ENCODE assay signal across 9 cellular contexts in the genomic region with DNA sequence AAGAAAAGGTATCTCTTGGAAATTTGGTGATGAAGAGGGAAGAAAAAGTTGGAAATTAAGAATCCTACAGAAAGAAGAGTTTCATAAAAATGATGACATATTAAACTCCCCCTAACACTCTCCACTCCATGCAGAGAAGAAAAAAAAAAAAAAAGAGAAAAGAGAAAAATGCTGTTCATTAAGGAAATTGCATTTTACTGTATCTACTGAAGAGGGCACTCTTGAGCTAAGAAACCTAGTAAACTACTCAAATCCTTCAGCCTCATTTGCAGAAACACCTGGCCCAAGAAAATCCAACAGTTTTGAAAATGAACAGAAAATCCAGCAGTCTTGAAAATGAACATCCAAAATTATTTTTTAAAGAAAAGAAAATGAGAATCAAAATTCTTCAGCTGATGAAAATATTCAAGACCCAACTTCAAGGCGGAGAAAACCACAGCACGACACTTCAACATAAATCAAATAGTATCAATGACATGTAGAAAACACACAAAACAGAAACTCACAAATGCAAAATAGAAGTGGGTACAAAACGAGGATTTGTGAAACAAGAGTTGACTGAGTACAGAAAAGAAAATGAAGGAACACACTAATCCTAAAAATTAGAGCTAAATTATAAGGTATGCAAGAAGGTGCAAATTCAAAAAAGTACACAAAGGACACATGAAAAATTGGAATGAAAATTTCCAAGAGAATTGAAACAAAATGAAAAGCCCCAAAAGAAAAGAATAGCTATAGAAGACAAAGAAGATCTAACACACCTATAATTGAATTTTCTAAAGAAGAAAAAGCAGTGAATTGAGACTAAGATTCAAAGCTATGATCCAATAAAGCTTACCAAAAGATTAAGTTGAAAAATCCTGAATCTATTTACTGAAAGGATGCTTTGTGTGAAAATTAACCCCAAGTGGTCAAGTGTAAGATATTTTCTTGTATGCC.
DNase-seq lines count a peak whose midpoint lies in the region; ATAC-seq, FAIRE-seq and TF ChIP-seq lines count a peak whose summit lies in the region.
"Had no signal": no experiment of that assay in that cellular context is flagged by ENCODE, and none has a peak within 500 bp of the region (broad histone marks: within the 10 kb centered on the region; RNA-seq: fewer than 3 reads in every experiment).

No MANE protein-coding gene starts in this region.

- peaks cover 0 to 24% (median 10%) of the 10 kb centered on the region in 11 donors for H3K9me3 Mint-ChIP-seq in naive thymus-derived CD4-positive, alpha-beta T cell

- no peaks in the 10 kb centered on the region for H3K4me1 ChIP-seq in naive thymus-derived CD4-positive, alpha-beta T cell (ENCODE audit: control insufficient read depth in 2 of 2, insufficient read depth in 2 of 2, low read length in 2 of 2)

- no peak overlapping the region for H3K27ac Mint-ChIP-seq in naive thymus-derived CD4-positive, alpha-beta T cell

- H3K4me1 Mint-ChIP-seq in naive thymus-derived CD4-positive, alpha-beta T cell: peaks cover 2 to 18% (median 2%) of the 10 kb centered on the region in 7 donors

- no peak overlapping the region for H3K4me3 ChIP-seq in naive thymus-derived CD4-positive, alpha-beta T cell (ENCODE audit: low read length)
- H3K4me3 ChIP-seq: HAP-1 had no signal

- CTCF ChIA-PET in naive thymus-derived CD4-positive, alpha-beta T cell (lab: Charles Lee): interaction anchor here (0.6 to 3.4 kb wide), 6 partner anchors 18 to 1004 kb away, joined by 3 to 26 read pairs (median 4); no protein-coding TSS in a partner anchor

- H3K27ac ChIP-seq in naive thymus-derived CD4-positive, alpha-beta T cell (ENCODE audit: low read depth, low read length): no peak overlapping the region

- peaks cover 6 to 23% (median 14%) of the 10 kb centered on the region in 5 donors for H3K27me3 Mint-ChIP-seq in naive thymus-derived CD4-positive, alpha-beta T cell

- peak; percentile 90 for FAIRE-seq in GM19239 (lab: Jason Lieb, UNC)

- no peak overlapping the region for H3K4me3 Mint-ChIP-seq in naive thymus-derived CD4-positive, alpha-beta T cell

- TF ChIP-seq CTCF in AG09319 (IDR thresholded peaks at IDR 0.05; ENCODE audit: low read depth, low read length): peak; percentile 48

- no peaks in the 10 kb centered on the region for H3K27me3 ChIP-seq in naive thymus-derived CD4-positive, alpha-beta T cell (ENCODE audit: control insufficient read depth in 2 of 2, insufficient read depth in 2 of 2, low read length in 2 of 2)

- ATAC-seq in naive thymus-derived CD4-positive, alpha-beta T cell: peak; percentile 54
- no peak for ATAC-seq in GM19452 (IDR thresholded peaks at IDR 0.05; ENCODE audit: unreplicated experiment)

- DNase-seq in AG09319 (ENCODE audit: extremely low read depth, low read depth) (peak; percentile 34), GM19239 (ENCODE audit: insufficient read length, low spot score) (no peak), NCI-H446 (lab: John Stamatoyannopoulos, UW) (peak; percentile 43 to 60), LoVo (ENCODE audit: low spot score) (no peak), GF-D8 (lab: John Stamatoyannopoulos, UW) (no peak)
- DNase-seq in central memory CD4-positive, alpha-beta T cell: peak; percentile 22
- peak in 4 of 9 donors; percentile 12 to 28 (median 22) for DNase-seq in naive thymus-derived CD4-positive, alpha-beta T cell

- intact Hi-C loops in naive thymus-derived CD4-positive, alpha-beta T cell (cut with micrococcal nuclease): loop anchor here (1.0 to 10.0 kb wide), 6 partner anchors 195 to 1209 kb away; no protein-coding TSS in a partner anchor

- POLR2A ChIA-PET in naive thymus-derived CD4-positive, alpha-beta T cell (lab: Charles Lee): interaction anchor here (0.6 kb wide), 1 partner anchor 19 kb away, joined by 5 read pairs; no protein-coding TSS in a partner anchor

- no peaks in the 10 kb centered on the region for H3K9me3 ChIP-seq in naive thymus-derived CD4-positive, alpha-beta T cell (ENCODE audit: control insufficient read depth in 2 of 3, low read length in 3 of 3)
- H3K9me3 ChIP-seq: HAP-1 had no signal

- H3K36me3 Mint-ChIP-seq in naive thymus-derived CD4-positive, alpha-beta T cell: peaks cover 0 to 5% (median 4%) of the 10 kb centered on the region in 5 donors

- H3K36me3 ChIP-seq in naive thymus-derived CD4-positive, alpha-beta T cell (ENCODE audit: control insufficient read depth in 2 of 3, insufficient read depth in 3 of 3, low read length in 3 of 3): no peaks in the 10 kb centered on the region
- H3K36me3 ChIP-seq: HAP-1 had no signal

Comparison
In these comparisons a context has a peak if more than half of its experiments do, and no peak if none do; other contexts are left out.
1. DNase-seq: peak in AG09319 (single experiment), NCI-H446 (2 of 2) and central memory CD4-positive, alpha-beta T cell (single experiment); none in GM19239 (single experiment), LoVo (single experiment) and GF-D8 (single experiment).